In genomic region chr11:88306785-88307184, GRCh38 we compare ENCODE assay signal across 1 cellular context.
TF ChIP-seq lines count a peak whose summit lies in the region.

No MANE protein-coding gene starts in this region.

TF ChIP-seq in H1, 55 proteins besides CTCF, POLR2A, EP300 and RAD21:
- TF ChIP-seq SIN3A (conservative IDR thresholded peaks at IDR 0.05 in 1 of 2, IDR thresholded peaks at IDR 0.05 in 1 of 2; ENCODE audit: low read depth in 1 of 2, low read length in 2 of 2) = no peak
- peak; percentile 80 for TF ChIP-seq E2F6 (IDR thresholded peaks at IDR 0.05)
- TF ChIP-seq NRF1 (IDR thresholded peaks at IDR 0.05; ENCODE audit: low read depth, low read length) = no peak
- no peak for TF ChIP-seq MAFK (IDR thresholded peaks at IDR 0.05; ENCODE audit: low read depth, low read length)
- no peak for TF ChIP-seq FOSL1 (IDR thresholded peaks at IDR 0.05; ENCODE audit: insufficient read depth, low read depth, low read length)
- TF ChIP-seq MAX (IDR thresholded peaks at IDR 0.05) = peak; percentile 83
- TF ChIP-seq ATF2 (IDR thresholded peaks at IDR 0.05; ENCODE audit: low read length) = no peak
- no peak for TF ChIP-seq JUN (IDR thresholded peaks at IDR 0.05; ENCODE audit: low read depth, low read length)
